1 cellular context compared by ENCODE assay signal in the genomic region with DNA sequence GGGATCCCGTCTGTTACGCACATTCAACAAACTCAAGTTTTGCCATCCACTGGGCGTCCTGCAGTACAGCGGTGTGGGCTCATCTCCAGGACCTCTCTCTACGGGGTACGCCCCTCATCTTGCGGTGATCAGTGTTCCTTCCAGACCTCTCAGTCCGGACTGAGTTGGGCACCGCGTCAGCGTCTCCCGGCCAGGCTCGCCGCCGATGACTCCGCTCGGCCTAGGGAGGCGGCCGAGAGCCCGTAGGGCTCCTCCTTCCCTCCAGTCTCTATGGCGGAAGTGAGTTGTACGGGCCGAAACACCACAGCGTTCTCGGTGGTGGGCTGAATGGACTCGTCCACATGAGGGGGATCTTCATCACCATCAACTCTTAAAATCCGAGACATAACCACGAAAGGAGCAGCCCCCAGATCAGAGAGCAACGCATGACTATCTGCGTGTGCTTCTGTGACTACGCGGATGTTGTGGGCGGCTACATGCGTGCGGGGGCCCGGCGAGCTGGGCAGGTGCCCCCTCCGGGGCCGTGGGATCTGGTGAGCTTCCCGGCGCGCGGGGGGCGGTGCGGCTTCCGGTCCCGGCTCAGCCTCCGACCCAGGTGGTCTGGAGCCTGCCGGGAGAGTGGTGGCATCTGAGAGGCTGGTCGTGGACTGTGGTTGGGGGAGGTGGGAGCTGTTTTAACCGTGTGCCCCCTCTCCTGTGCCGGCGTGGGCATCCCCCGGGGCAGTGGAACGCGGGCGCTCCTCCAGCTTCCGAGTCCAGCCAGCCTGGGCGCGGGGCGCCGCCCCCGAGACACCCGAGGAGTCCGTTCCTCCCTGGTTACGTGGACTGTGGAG.
TF ChIP-seq lines count a peak whose summit lies in the region.

Gene ATG101, plus strand, starts transcription at position 569 of the 833 bp plus-strand sequence. CDS start 3,673 bp downstream, outside the sequence.

TF ChIP-seq in HepG2, 621 proteins besides CTCF, POLR2A, EP300 and RAD21 (continued from another document and continues in another):
- TF ChIP-seq ZNF614 (CRISPR knock-in tag; IDR thresholded peaks at IDR 0.05; ENCODE audit: borderline replicate concordance) (0 out of 2 replicates have a peak, but pooled peaks have one; percentile 75), MYPOP (CRISPR knock-in tag; IDR thresholded peaks at IDR 0.05) (peak; percentile 37; the same call in 1 of the 2 replicates), BORCS8-MEF2B (CRISPR knock-in tag; IDR thresholded peaks at IDR 0.05) (peak; percentile 76), MEIS1 (CRISPR knock-in tag; IDR thresholded peaks at IDR 0.05; ENCODE audit: borderline replicate concordance) (peak; percentile 50; the same call in 1 of the 2 replicates), DNMT1 (CRISPR knock-in tag; IDR thresholded peaks at IDR 0.05) (peak; percentile 33; the same call in 1 of the 2 replicates), ATF7-NPFF (CRISPR knock-in tag; IDR thresholded peaks at IDR 0.05; ENCODE audit: low read depth) (peak; percentile 67; the same call in 1 of the 2 replicates), ZNF143 (CRISPR knock-in tag; IDR thresholded peaks at IDR 0.05) (peak; percentile 57; the same call in 1 of the 2 replicates), YEATS2 (CRISPR knock-in tag; IDR thresholded peaks at IDR 0.05; ENCODE audit: borderline replicate concordance) (peak; percentile 96), TEAD3 (CRISPR knock-in tag; optimal IDR thresholded peaks at IDR 0.05; ENCODE audit: borderline replicate concordance) (peak; percentile 31), GLMP (CRISPR knock-in tag; IDR thresholded peaks at IDR 0.05; ENCODE audit: borderline replicate concordance) (no peak), ARID2 (CRISPR knock-in tag; IDR thresholded peaks at IDR 0.05; ENCODE audit: borderline replicate concordance) (peak; percentile 76; the same call in 1 of the 2 replicates), SRF (IDR thresholded peaks at IDR 0.05; ENCODE audit: low read depth, low read length) (0 out of 2 replicates have a peak, but pooled peaks have one; percentile 25), ZNF841 (CRISPR knock-in tag; IDR thresholded peaks at IDR 0.05; ENCODE audit: borderline replicate concordance) (no peak), ZFX (CRISPR knock-in tag; IDR thresholded peaks at IDR 0.05; ENCODE audit: low read depth) (peak; percentile 62), ZBTB25 (CRISPR knock-in tag; IDR thresholded peaks at IDR 0.05) (peak; percentile 92; the same call in 1 of the 2 replicates), ZNF850 (CRISPR knock-in tag; conservative IDR thresholded peaks at IDR 0.05) (no peak), FOXA3 (CRISPR knock-in tag; IDR thresholded peaks at IDR 0.05) (peak; percentile 77), POGK (CRISPR knock-in tag; conservative IDR thresholded peaks at IDR 0.05) (no peak; the same call in 1 of the 2 replicates), ZFP36L1 (CRISPR knock-in tag; IDR thresholded peaks at IDR 0.05) (0 out of 2 replicates have a peak, but pooled peaks have one; percentile 33), ZSCAN30 (CRISPR knock-in tag; IDR thresholded peaks at IDR 0.05) (no peak), ZNF709 (CRISPR knock-in tag; IDR thresholded peaks at IDR 0.05) (peak; percentile 25; the same call in 1 of the 2 replicates), CEBPG (CRISPR knock-in tag; IDR thresholded peaks at IDR 0.05) (peak; percentile 13; the same call in 1 of the 2 replicates), ZNF160 (CRISPR knock-in tag; IDR thresholded peaks at IDR 0.05) (0 out of 2 replicates have a peak, but pooled peaks have one; percentile 61), NKX3-1 (CRISPR knock-in tag; IDR thresholded peaks at IDR 0.05) (peak; percentile 28; the same call in 1 of the 2 replicates), ZNF317 (CRISPR knock-in tag; IDR thresholded peaks at IDR 0.05) (peak; percentile 24), TRAFD1 (CRISPR knock-in tag; IDR thresholded peaks at IDR 0.05; ENCODE audit: borderline replicate concordance) (0 out of 2 replicates have a peak, but pooled peaks have one; percentile 74), ZBTB34 (CRISPR knock-in tag; IDR thresholded peaks at IDR 0.05) (peak; percentile 69), ZNF713 (CRISPR knock-in tag; IDR thresholded peaks at IDR 0.05) (0 out of 2 replicates have a peak, but pooled peaks have one; percentile 75), NCOA1 (CRISPR knock-in tag; IDR thresholded peaks at IDR 0.05) (peak; percentile 90; the same call in 1 of the 2 replicates), IKZF5 (CRISPR knock-in tag; IDR thresholded peaks at IDR 0.05) (peak; percentile 87), ELF1 (CRISPR knock-in tag; IDR thresholded peaks at IDR 0.05) (peak; percentile 79), KLF11 (CRISPR knock-in tag; IDR thresholded peaks at IDR 0.05) (peak; percentile 68), NCOR1 (IDR thresholded peaks at IDR 0.05; ENCODE audit: borderline replicate concordance, low read length) (0 out of 2 replicates have a peak, but pooled peaks have one; percentile 30), TBX3 (IDR thresholded peaks at IDR 0.05; ENCODE audit: borderline replicate concordance) (peak; percentile 45; the same call in 1 of the 2 replicates), KDM4B (CRISPR knock-in tag; IDR thresholded peaks at IDR 0.05) (peak; percentile 53)
- TF ChIP-seq, protein P1, sequence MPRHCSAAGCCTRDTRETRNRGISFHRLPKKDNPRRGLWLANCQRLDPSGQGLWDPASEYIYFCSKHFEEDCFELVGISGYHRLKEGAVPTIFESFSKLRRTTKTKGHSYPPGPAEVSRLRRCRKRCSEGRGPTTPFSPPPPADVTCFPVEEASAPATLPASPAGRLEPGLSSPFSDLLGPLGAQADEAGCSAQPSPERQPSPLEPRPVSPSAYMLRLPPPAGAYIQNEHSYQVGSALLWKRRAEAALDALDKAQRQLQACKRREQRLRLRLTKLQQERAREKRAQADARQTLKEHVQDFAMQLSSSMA (CRISPR knock-in tag; IDR thresholded peaks at IDR 0.05), result peak; percentile 54; the same call in 1 of the 2 replicates
- TF ChIP-seq, protein P2, sequence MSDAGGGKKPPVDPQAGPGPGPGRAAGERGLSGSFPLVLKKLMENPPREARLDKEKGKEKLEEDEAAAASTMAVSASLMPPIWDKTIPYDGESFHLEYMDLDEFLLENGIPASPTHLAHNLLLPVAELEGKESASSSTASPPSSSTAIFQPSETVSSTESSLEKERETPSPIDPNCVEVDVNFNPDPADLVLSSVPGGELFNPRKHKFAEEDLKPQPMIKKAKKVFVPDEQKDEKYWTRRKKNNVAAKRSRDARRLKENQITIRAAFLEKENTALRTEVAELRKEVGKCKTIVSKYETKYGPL (CRISPR knock-in tag; IDR thresholded peaks at IDR 0.05), result no peak
- TF ChIP-seq, protein P3, sequence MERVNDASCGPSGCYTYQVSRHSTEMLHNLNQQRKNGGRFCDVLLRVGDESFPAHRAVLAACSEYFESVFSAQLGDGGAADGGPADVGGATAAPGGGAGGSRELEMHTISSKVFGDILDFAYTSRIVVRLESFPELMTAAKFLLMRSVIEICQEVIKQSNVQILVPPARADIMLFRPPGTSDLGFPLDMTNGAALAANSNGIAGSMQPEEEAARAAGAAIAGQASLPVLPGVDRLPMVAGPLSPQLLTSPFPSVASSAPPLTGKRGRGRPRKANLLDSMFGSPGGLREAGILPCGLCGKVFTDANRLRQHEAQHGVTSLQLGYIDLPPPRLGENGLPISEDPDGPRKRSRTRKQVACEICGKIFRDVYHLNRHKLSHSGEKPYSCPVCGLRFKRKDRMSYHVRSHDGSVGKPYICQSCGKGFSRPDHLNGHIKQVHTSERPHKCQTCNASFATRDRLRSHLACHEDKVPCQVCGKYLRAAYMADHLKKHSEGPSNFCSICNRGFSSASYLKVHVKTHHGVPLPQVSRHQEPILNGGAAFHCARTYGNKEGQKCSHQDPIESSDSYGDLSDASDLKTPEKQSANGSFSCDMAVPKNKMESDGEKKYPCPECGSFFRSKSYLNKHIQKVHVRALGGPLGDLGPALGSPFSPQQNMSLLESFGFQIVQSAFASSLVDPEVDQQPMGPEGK (CRISPR knock-in tag; IDR thresholded peaks at IDR 0.05), result peak; percentile 60; the same call in 1 of the 2 replicates
- TF ChIP-seq, protein P4, sequence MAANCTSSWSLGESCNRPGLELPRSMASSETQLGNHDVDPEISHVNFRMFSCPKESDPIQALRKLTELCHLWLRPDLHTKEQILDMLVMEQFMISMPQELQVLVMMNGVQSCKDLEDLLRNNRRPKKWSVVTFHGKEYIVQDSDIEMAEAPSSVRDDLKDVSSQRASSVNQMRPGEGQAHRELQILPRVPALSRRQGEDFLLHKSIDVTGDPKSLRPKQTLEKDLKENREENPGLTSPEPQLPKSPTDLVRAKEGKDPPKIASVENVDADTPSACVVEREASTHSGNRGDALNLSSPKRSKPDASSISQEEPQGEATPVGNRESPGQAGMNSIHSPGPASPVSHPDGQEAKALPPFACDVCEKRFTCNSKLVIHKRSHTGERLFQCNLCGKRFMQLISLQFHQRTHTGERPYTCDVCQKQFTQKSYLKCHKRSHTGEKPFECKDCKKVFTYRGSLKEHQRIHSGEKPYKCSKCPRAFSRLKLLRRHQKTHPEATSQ (CRISPR knock-in tag; IDR thresholded peaks at IDR 0.05; ENCODE audit: borderline replicate concordance), result peak; percentile 74
- TF ChIP-seq, protein P5, sequence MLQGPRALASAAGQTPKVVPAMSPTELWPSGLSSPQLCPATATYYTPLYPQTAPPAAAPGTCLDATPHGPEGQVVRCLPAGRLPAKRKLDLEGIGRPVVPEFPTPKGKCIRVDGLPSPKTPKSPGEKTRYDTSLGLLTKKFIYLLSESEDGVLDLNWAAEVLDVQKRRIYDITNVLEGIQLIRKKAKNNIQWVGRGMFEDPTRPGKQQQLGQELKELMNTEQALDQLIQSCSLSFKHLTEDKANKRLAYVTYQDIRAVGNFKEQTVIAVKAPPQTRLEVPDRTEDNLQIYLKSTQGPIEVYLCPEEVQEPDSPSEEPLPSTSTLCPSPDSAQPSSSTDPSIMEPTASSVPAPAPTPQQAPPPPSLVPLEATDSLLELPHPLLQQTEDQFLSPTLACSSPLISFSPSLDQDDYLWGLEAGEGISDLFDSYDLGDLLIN (CRISPR knock-in tag; IDR thresholded peaks at IDR 0.05; ENCODE audit: borderline replicate concordance), result 0 out of 2 replicates have a peak, but pooled peaks have one; percentile 46
